Comparison of ENCODE assay signal across 31 cellular contexts in genomic region chr14:99131632-99132271, GRCh38.
DNase-seq lines count a peak whose midpoint lies in the region; ATAC-seq, FAIRE-seq and TF ChIP-seq lines count a peak whose summit lies in the region.
"Had no signal": no experiment of that assay in that cellular context is flagged by ENCODE, and none has a peak within 500 bp of the region (broad histone marks: within the 10 kb centered on the region; RNA-seq: fewer than 3 reads in every experiment).

No MANE protein-coding gene starts in this region.

- no peak for TF ChIP-seq EP300 in sigmoid colon (IDR thresholded peaks at IDR 0.05)

- H3F3A ChIP-seq in GM23248 (ENCODE audit: insufficient read depth): no peaks in the 10 kb centered on the region

- H3K27ac ChIP-seq in angular gyrus (ENCODE audit: low read depth, low read length) (peak overlapping the region; percentile 35), kidney (ENCODE audit: low read depth in 2 of 2, low read length in 2 of 2) (no peak overlapping the region), sigmoid colon (no peak overlapping the region), GM23248 (no peak overlapping the region)
- H3K27ac ChIP-seq: adrenal gland, body of pancreas, gastroesophageal sphincter, upper lobe of left lung had no signal

- H3K9ac ChIP-seq in kidney (ENCODE audit: low read length in 2 of 2): no peak overlapping the region
- H3K9ac ChIP-seq in GM23248: no peak overlapping the region

- H3K4me1 ChIP-seq in kidney (ENCODE audit: control insufficient read depth in 1 of 2, insufficient read depth in 1 of 2, low read depth in 1 of 2, low read length in 2 of 2): no peaks in the 10 kb centered on the region
- H3K4me1 ChIP-seq in sigmoid colon: peaks cover 0 to 22% (median 16%) of the 10 kb centered on the region in 4 donors
- H3K4me1 ChIP-seq in GM23248 (ENCODE audit: insufficient read depth): no peaks in the 10 kb centered on the region
- H3K4me1 ChIP-seq: adrenal gland, gastroesophageal sphincter, upper lobe of left lung had no signal

- no peaks in the 10 kb centered on the region for H3K9me3 Mint-ChIP-seq in activated CD8-positive, alpha-beta memory T cell treated with anti-CD3 and anti-CD28 coated beads, Interleukin-2, amount 10 ng/mL, durations not matched to agents 7 days and 5 days (ENCODE audit: low read depth)
- H3K9me3 Mint-ChIP-seq: activated naive CD4-positive, alpha-beta T cell treated with anti-CD3 and anti-CD28 coated beads, Interleukin-2, amount 10 ng/mL, durations not matched to agents 7 days and 5 days; activated T-cell treated with anti-CD3 and anti-CD28 coated beads, Interleukin-2, amount 50 U/mL, for 24 hours; central memory CD8-positive, alpha-beta T cell; T-helper 1 cell treated with Interleukin-12 subunit alpha and Interleukin-12 subunit beta and Interleukin-4 antibody, amounts not matched to agents 30 μg/mL and 1 μg/mL, for 36 hours had no signal

- intact Hi-C loops in kidney (cut with DNase I) (no loop called here), sigmoid colon (cut with DNase I) (no loop called here)

- no peak for FAIRE-seq in kidney (lab: Jason Lieb, UNC)
- FAIRE-seq: endothelial cell of umbilical vein, G401.6 had no signal

- H3K36me3 ChIP-seq in kidney (ENCODE audit: control insufficient read depth in 1 of 2, insufficient read depth in 2 of 2, low read length in 2 of 2) (no peaks in the 10 kb centered on the region), sigmoid colon (no peaks in the 10 kb centered on the region), GM23248 (ENCODE audit: low read depth) (no peaks in the 10 kb centered on the region)
- H3K36me3 ChIP-seq: adrenal gland, gastroesophageal sphincter, upper lobe of left lung had no signal

- H2AFZ ChIP-seq in GM23248: no peak overlapping the region

- TF ChIP-seq CTCF in kidney (IDR thresholded peaks at IDR 0.05; ENCODE audit: borderline replicate concordance, extremely low read depth, insufficient read depth) (no peak), sigmoid colon (IDR thresholded peaks at IDR 0.05) (no peak)

- H3K79me2 ChIP-seq in GM23248 (ENCODE audit: insufficient read depth): no peaks in the 10 kb centered on the region

- DNase-seq in activated CD8-positive, alpha-beta memory T cell treated with anti-CD3 and anti-CD28 coated beads, Interleukin-2, amount 10 ng/mL, durations not matched to agents 7 days and 5 days: peak; percentile 33
- DNase-seq in kidney: peak; percentile 56
- peak; percentile 43 for DNase-seq in sigmoid colon
- DNase-seq in GM23248: no peak
- DNase-seq in T-helper 2 cell: no peak
- DNase-seq: activated CD4-positive, alpha-beta T cell treated with anti-CD3 and anti-CD28 coated beads, Interleukin-2, amount 50 U/mL, for 48 hours; activated naive CD4-positive, alpha-beta T cell treated with anti-CD3 and anti-CD28 coated beads, Interleukin-2, amount 10 ng/mL, durations not matched to agents 7 days and 5 days; activated T-cell treated with anti-CD3 and anti-CD28 coated beads, Interleukin-2, amount 50 U/mL, for 24 hours; body of pancreas; COR-L47; IMR-90; NCI-H1436; NCI-H2081 treated with DMSO at 0.1 percent for 48 hours; NCI-H226; Right ventricle myocardium superior; stimulated activated CD4-positive, alpha-beta T cell treated with anti-CD3 and anti-CD28 coated beads, Interleukin-15, amount 100 ng/mL, for 24 hours; stimulated activated CD4-positive, alpha-beta T cell treated with anti-CD3 and anti-CD28 coated beads, Interleukin-4, amount 100 ng/mL, for 4 hours; upper lobe of left lung had no signal

- no peaks in the 10 kb centered on the region for H4K20me1 ChIP-seq in GM23248 (ENCODE audit: insufficient read depth)

- no peaks in the 10 kb centered on the region for H3K27me3 ChIP-seq in sigmoid colon
- no peaks in the 10 kb centered on the region for H3K27me3 ChIP-seq in GM23248 (replicated peaks; ENCODE audit: insufficient read depth)
- H3K27me3 ChIP-seq: adrenal gland, body of pancreas, gastroesophageal sphincter, upper lobe of left lung had no signal

- CTCF ChIA-PET in activated CD8-positive, alpha-beta memory T cell treated with anti-CD3 and anti-CD28 coated beads, Interleukin-2, amount 10 ng/mL, durations not matched to agents 7 days and 5 days (lab: Charles Lee): no interaction called here

- 93% methylated on average over 12 of the region's 12 CpGs for WGBS in sigmoid colon, 2 donors
- 77 to 82% methylated on average over 11 to 12 of the region's 12 CpGs for WGBS in GM23248 (ENCODE audit: low coverage in 1 of 2, low lambda C conversion rate in 2 of 2, missing lambda C conversion rate in 2 of 2), 2 experiments

- no peak overlapping the region for H3K4me2 ChIP-seq in GM23248 (ENCODE audit: unreplicated experiment)

- no peak for ATAC-seq in activated CD8-positive, alpha-beta memory T cell treated with anti-CD3 and anti-CD28 coated beads, Interleukin-2, amount 10 ng/mL, durations not matched to agents 7 days and 5 days
- ATAC-seq in HG02798 (IDR thresholded peaks at IDR 0.05; ENCODE audit: poor library complexity, unreplicated experiment) (no peak), HG03280 (IDR thresholded peaks at IDR 0.05; ENCODE audit: unreplicated experiment) (no peak)
- ATAC-seq: body of pancreas; gastroesophageal sphincter; HCT116; left lobe of liver; naive thymus-derived CD4-positive, alpha-beta T cell; SK-N-SH treated with all-trans-retinoic acid at 6 μM for 48 hours had no signal

- H3K27me3 Mint-ChIP-seq in activated CD8-positive, alpha-beta memory T cell treated with anti-CD3 and anti-CD28 coated beads, Interleukin-2, amount 10 ng/mL, durations not matched to agents 7 days and 5 days: no peaks in the 10 kb centered on the region
- H3K27me3 Mint-ChIP-seq: activated naive CD4-positive, alpha-beta T cell treated with anti-CD3 and anti-CD28 coated beads, Interleukin-2, amount 10 ng/mL, durations not matched to agents 7 days and 5 days; activated T-cell treated with anti-CD3 and anti-CD28 coated beads, Interleukin-2, amount 50 U/mL, for 24 hours; central memory CD8-positive, alpha-beta T cell; naive thymus-derived CD4-positive, alpha-beta T cell had no signal

- in situ Hi-C loops in GM23248 (cut with MboI): no loop called here

- H3K27ac Mint-ChIP-seq in activated CD8-positive, alpha-beta memory T cell treated with anti-CD3 and anti-CD28 coated beads, Interleukin-2, amount 10 ng/mL, durations not matched to agents 7 days and 5 days: no peak overlapping the region
- H3K27ac Mint-ChIP-seq: activated naive CD4-positive, alpha-beta T cell treated with anti-CD3 and anti-CD28 coated beads, Interleukin-2, amount 10 ng/mL, durations not matched to agents 7 days and 5 days; activated T-cell treated with anti-CD3 and anti-CD28 coated beads, Interleukin-2, amount 50 U/mL, for 24 hours; T-helper 1 cell treated with Interleukin-12 subunit alpha and Interleukin-12 subunit beta and Interleukin-4 antibody, amounts not matched to agents 30 μg/mL and 1 μg/mL, for 36 hours had no signal

- H3K4me1 Mint-ChIP-seq in activated CD8-positive, alpha-beta memory T cell treated with anti-CD3 and anti-CD28 coated beads, Interleukin-2, amount 10 ng/mL, durations not matched to agents 7 days and 5 days: peaks cover 7% of the 10 kb centered on the region

- H3K4me3 ChIP-seq in kidney (ENCODE audit: low read length in 2 of 2): no peak overlapping the region
- H3K4me3 ChIP-seq in sigmoid colon: no peak overlapping the region
- no peak overlapping the region for H3K4me3 ChIP-seq in GM23248
- H3K4me3 ChIP-seq: adrenal gland, body of pancreas, gastroesophageal sphincter, upper lobe of left lung had no signal

- TF ChIP-seq POLR2A in sigmoid colon (IDR thresholded peaks at IDR 0.05): no peak

- no peak overlapping the region for H3K4me3 Mint-ChIP-seq in activated CD8-positive, alpha-beta memory T cell treated with anti-CD3 and anti-CD28 coated beads, Interleukin-2, amount 10 ng/mL, durations not matched to agents 7 days and 5 days
- H3K4me3 Mint-ChIP-seq: activated naive CD4-positive, alpha-beta T cell treated with anti-CD3 and anti-CD28 coated beads, Interleukin-2, amount 10 ng/mL, durations not matched to agents 7 days and 5 days; activated T-cell treated with anti-CD3 and anti-CD28 coated beads, Interleukin-2, amount 50 U/mL, for 24 hours; central memory CD8-positive, alpha-beta T cell; naive thymus-derived CD4-positive, alpha-beta T cell; T-helper 1 cell treated with Interleukin-12 subunit alpha and Interleukin-12 subunit beta and Interleukin-4 antibody, amounts not matched to agents 30 μg/mL and 1 μg/mL, for 36 hours had no signal

- no peaks in the 10 kb centered on the region for H3K9me2 ChIP-seq in GM23248 (ENCODE audit: insufficient read depth)

- H3K36me3 Mint-ChIP-seq in activated CD8-positive, alpha-beta memory T cell treated with anti-CD3 and anti-CD28 coated beads, Interleukin-2, amount 10 ng/mL, durations not matched to agents 7 days and 5 days: no peaks in the 10 kb centered on the region
- H3K36me3 Mint-ChIP-seq: activated naive CD4-positive, alpha-beta T cell treated with anti-CD3 and anti-CD28 coated beads, Interleukin-2, amount 10 ng/mL, durations not matched to agents 7 days and 5 days had no signal

- H3K9me3 ChIP-seq in kidney (ENCODE audit: control insufficient read depth in 1 of 2, low read length in 2 of 2): no peaks in the 10 kb centered on the region
- no peaks in the 10 kb centered on the region for H3K9me3 ChIP-seq in sigmoid colon
- H3K9me3 ChIP-seq in GM23248 (ENCODE audit: low read depth): no peaks in the 10 kb centered on the region
- H3K9me3 ChIP-seq: adrenal gland, body of pancreas, gastroesophageal sphincter, upper lobe of left lung had no signal

Comparison
In these comparisons a context has a peak if more than half of its experiments do, and no peak if none do; other contexts are left out.
1. DNase-seq: peak in activated CD8-positive, alpha-beta memory T cell treated with anti-CD3 and anti-CD28 coated beads, Interleukin-2, amount 10 ng/mL, durations not matched to agents 7 days and 5 days (single experiment), kidney (single experiment) and sigmoid colon (single experiment); none in GM23248 (single experiment) and T-helper 2 cell (0 of 5).